ENCODE assay signal across 13 cellular contexts in genomic region chr18:12253517-12254136, GRCh38. TPM values are rescaled to one million over a fixed set of nuclear protein-coding genes. Genes with fewer than 3 reads are reported as not detected.
DNase-seq lines count a peak whose midpoint lies in the region; ATAC-seq and TF ChIP-seq lines count a peak whose summit lies in the region.
"Had no signal": no experiment of that assay in that cellular context is flagged by ENCODE, and none has a peak within 500 bp of the region (broad histone marks: within the 10 kb centered on the region; RNA-seq: fewer than 3 reads in every experiment).

No MANE protein-coding gene starts in this region.

- H3K27ac Mint-ChIP-seq in immature natural killer cell, result no peak overlapping the region
- H3K27ac Mint-ChIP-seq: activated CD4-positive, alpha-beta T cell treated with anti-CD3 and anti-CD28 coated beads, Interleukin-2, amount 10 ng/mL, durations not matched to agents 7 days and 5 days; IgD-negative memory B cell; memory B cell had no signal

- H3K4me3 ChIP-seq in ectodermal cell (ENCODE audit: insufficient read depth, low read depth, low read length), result peak overlapping the region; percentile 39
- no peak overlapping the region for H3K4me3 ChIP-seq in left lung
- H3K4me3 ChIP-seq in stomach smooth muscle (ENCODE audit: low read length in 2 of 2), result peak overlapping the region; percentile 22 to 66

- H3K9ac ChIP-seq in stomach smooth muscle (ENCODE audit: low read length in 2 of 2), result no peak overlapping the region

- TF ChIP-seq CTCF in left lung (IDR thresholded peaks at IDR 0.05), result no peak

- peak; percentile 50 for DNase-seq in DMS 273 (lab: John Stamatoyannopoulos, UW; ENCODE audit: unreplicated experiment)
- no peak for DNase-seq in DMS 273 treated with DMSO at 0.1 percent for 48 hours (lab: John Stamatoyannopoulos, UW)
- DNase-seq in left lung, result no peak
- no peak for DNase-seq in immature natural killer cell
- DNase-seq in RKO (ENCODE audit: low spot score), result no peak
- no peak for DNase-seq in ecto neural progenitor cell (ENCODE audit: low spot score)
- DNase-seq: activated CD4-positive, alpha-beta T cell treated with anti-CD3 and anti-CD28 coated beads, Interleukin-2, amount 10 ng/mL, durations not matched to agents 7 days and 5 days; cerebellar nuclear complex had no signal

- peaks cover 82% of the 10 kb centered on the region for H3K27me3 ChIP-seq in ectodermal cell (ENCODE audit: control insufficient read depth, insufficient read depth, low read length, poor library complexity, severe bottlenecking)
- peaks cover 28 to 88% of the 10 kb centered on the region in 2 donors for H3K27me3 ChIP-seq in left lung
- peaks cover 25 to 32% of the 10 kb centered on the region in 2 donors for H3K27me3 ChIP-seq in stomach smooth muscle (ENCODE audit: control insufficient read depth in 1 of 2, insufficient read depth in 2 of 2, low read length in 2 of 2)

- peak; percentile 51 for ATAC-seq in left lung

- intact Hi-C loops in left lung (cut with DNase I), result no loop called here

- H3K4me1 ChIP-seq in ectodermal cell (ENCODE audit: control insufficient read depth, insufficient read depth, low read length) (peaks cover 20% of the 10 kb centered on the region), left lung (peaks cover 0 to 14% of the 10 kb centered on the region in 2 donors), stomach smooth muscle (ENCODE audit: control insufficient read depth, insufficient read depth, low read length) (peaks cover 14% of the 10 kb centered on the region)

- no peaks in the 10 kb centered on the region for H3K9me3 Mint-ChIP-seq in immature natural killer cell
- H3K9me3 Mint-ChIP-seq: activated CD4-positive, alpha-beta T cell treated with anti-CD3 and anti-CD28 coated beads, Interleukin-2, amount 10 ng/mL, durations not matched to agents 7 days and 5 days; IgD-negative memory B cell; memory B cell had no signal

- no peak overlapping the region for H3K4me3 Mint-ChIP-seq in immature natural killer cell
- H3K4me3 Mint-ChIP-seq: activated CD4-positive, alpha-beta T cell treated with anti-CD3 and anti-CD28 coated beads, Interleukin-2, amount 10 ng/mL, durations not matched to agents 7 days and 5 days; IgD-negative memory B cell; memory B cell had no signal

- WGBS in ectodermal cell, 2 experiments, result 3 to 5% methylated on average over 26 of the region's 26 CpGs

- no peaks in the 10 kb centered on the region for H3K4me1 Mint-ChIP-seq in immature natural killer cell
- H3K4me1 Mint-ChIP-seq: activated CD4-positive, alpha-beta T cell treated with anti-CD3 and anti-CD28 coated beads, Interleukin-2, amount 10 ng/mL, durations not matched to agents 7 days and 5 days; IgD-negative memory B cell had no signal

- H3K27ac ChIP-seq in ectodermal cell (ENCODE audit: insufficient read depth, low read depth, low read length, poor library complexity, severe bottlenecking), result no peak overlapping the region
- no peak overlapping the region for H3K27ac ChIP-seq in left lung
- no peak overlapping the region for H3K27ac ChIP-seq in stomach smooth muscle (ENCODE audit: low read length)
- H3K27ac ChIP-seq: 22Rv1 had no signal

- peaks cover 13 to 14% (median 13%) of the 10 kb centered on the region in 3 donors for H3K27me3 Mint-ChIP-seq in immature natural killer cell (ENCODE audit: low read depth in 3 of 3)

- H3K9me3 ChIP-seq in ectodermal cell (ENCODE audit: control insufficient read depth, low read length), result no peaks in the 10 kb centered on the region
- no peaks in the 10 kb centered on the region for H3K9me3 ChIP-seq in left lung
- H3K9me3 ChIP-seq in stomach smooth muscle (ENCODE audit: control insufficient read depth in 2 of 2, low read length in 2 of 2), result no peaks in the 10 kb centered on the region

- no peaks in the 10 kb centered on the region for H3K36me3 Mint-ChIP-seq in immature natural killer cell
- H3K36me3 Mint-ChIP-seq: IgD-negative memory B cell, memory B cell had no signal

- H3K36me3 ChIP-seq in ectodermal cell (ENCODE audit: control insufficient read depth, insufficient read depth, low read length), result no peaks in the 10 kb centered on the region
- H3K36me3 ChIP-seq in left lung, result no peaks in the 10 kb centered on the region
- H3K36me3 ChIP-seq in stomach smooth muscle (ENCODE audit: control insufficient read depth in 2 of 2, insufficient read depth in 2 of 2, low read length in 2 of 2), result no peaks in the 10 kb centered on the region

RNA-seq across cellular contexts. Expression of gene CIDEA, which starts 0.5 kb away (rescaled TPM):
- polyA plus RNA-seq in ectodermal cell (2013, experiment 1 of 4), result not detected
- not detected for polyA plus RNA-seq in ectodermal cell (2013, experiment 2 of 4)
- polyA plus RNA-seq in ectodermal cell (2013, experiment 3 of 4), result not detected
- polyA plus RNA-seq in ectodermal cell (2013, experiment 4 of 4), result not detected
- not detected for total RNA-seq in left lung
- not detected for polyA plus RNA-seq in immature natural killer cell
- total RNA-seq: activated CD4-positive, alpha-beta T cell treated with anti-CD3 and anti-CD28 coated beads, Interleukin-2, amount 10 ng/mL, durations not matched to agents 7 days and 5 days had no signal
- polyA plus RNA-seq: IgD-negative memory B cell had no signal

RNA-seq across cellular contexts. Expression of gene TUBB6, which starts 54.4 kb away (rescaled TPM):
- polyA plus RNA-seq in ectodermal cell (2013, experiment 1 of 4), result 103 TPM
- 95.0 TPM for polyA plus RNA-seq in ectodermal cell (2013, experiment 2 of 4)
- 91.9 TPM for polyA plus RNA-seq in ectodermal cell (2013, experiment 3 of 4)
- 94.7 TPM for polyA plus RNA-seq in ectodermal cell (2013, experiment 4 of 4)
- 100 to 1,000 TPM in 1 of 2 donors, 10 to 100 TPM in 1; 90.0 to 140 TPM for total RNA-seq in left lung
- polyA plus RNA-seq in immature natural killer cell, result 1 to 10 TPM in 1 of 3 donors, not detected in 2; 4.8 TPM

Comparison
In these comparisons a context has a peak if more than half of its experiments do, and no peak if none do; other contexts are left out.
1. H3K4me3 ChIP-seq: peak in ectodermal cell (single experiment) and stomach smooth muscle (2 of 2); none in left lung (0 of 2).